ENCODE assay signal across 8 cellular contexts in genomic region chr14:50061664-50062437, GRCh38. TPM values are rescaled to one million over a fixed set of nuclear protein-coding genes. Genes with fewer than 3 reads are reported as not detected.
DNase-seq lines count a peak whose midpoint lies in the region; ATAC-seq and TF ChIP-seq lines count a peak whose summit lies in the region.

No MANE protein-coding gene starts in this region.

- no peak for TF ChIP-seq POLR2A in uterus (IDR thresholded peaks at IDR 0.05)

- in situ Hi-C loops in GM13976 (cut with MboI; ENCODE audit: low sequenced_read_pairs, unreplicated experiment) = no loop called here

- DNase-seq in GM13976 (ENCODE audit: low spot score) (peak; percentile 76), colonic mucosa (peak; percentile 77), uterus (peak in 1 of 2 donors; percentile 32), NCI-H1092 (lab: John Stamatoyannopoulos, UW) (no peak)

- H3K4me1 ChIP-seq in colonic mucosa = peaks cover 29% of the 10 kb centered on the region
- H3K4me1 ChIP-seq in mucosa of rectum (ENCODE audit: control insufficient read depth in 2 of 2, insufficient read depth in 2 of 2, low read length in 2 of 2) = peaks cover 47 to 57% of the 10 kb centered on the region in 2 donors
- H3K4me1 ChIP-seq in uterus = peaks cover 0 to 12% of the 10 kb centered on the region in 2 donors

- peak; percentile 39 for ATAC-seq in GM21786 (IDR thresholded peaks at IDR 0.05; ENCODE audit: unreplicated experiment)

- no peak for TF ChIP-seq CTCF in GM13976 (IDR thresholded peaks at IDR 0.05; ENCODE audit: borderline replicate concordance, control extremely low read depth, extremely low read depth, insufficient read depth, missing control alignments)
- no peak for TF ChIP-seq CTCF in VCaP (conservative IDR thresholded peaks at IDR 0.05)
- TF ChIP-seq CTCF in colonic mucosa (IDR thresholded peaks at IDR 0.05) = no peak
- TF ChIP-seq CTCF in uterus (IDR thresholded peaks at IDR 0.05) = no peak

- intact Hi-C loops in colonic mucosa (cut with DNase I) (no loop called here), uterus (cut with DNase I; ENCODE audit: low total_unique reads) (no loop called here)

- H3K27me3 ChIP-seq in colonic mucosa (no peaks in the 10 kb centered on the region), mucosa of rectum (ENCODE audit: control insufficient read depth in 2 of 2, insufficient read depth in 2 of 2, low read length in 2 of 2) (no peaks in the 10 kb centered on the region), uterus (no peaks in the 10 kb centered on the region)

- H3K27ac ChIP-seq in KOPT-K1 (ENCODE audit: low read depth, low read length, poor library complexity, severe bottlenecking) = peak overlapping the region; percentile 87
- 0 out of 2 replicates have a peak overlapping the region, but pooled peaks have one; percentile 11 for H3K27ac ChIP-seq in VCaP
- peak overlapping the region; percentile 76 for H3K27ac ChIP-seq in colonic mucosa
- H3K27ac ChIP-seq in mucosa of rectum (ENCODE audit: low read depth in 2 of 2, low read length in 2 of 2) = peak overlapping the region; percentile 83 to 89
- H3K27ac ChIP-seq in uterus = peak overlapping the region; percentile 82 to 83

- H3K9me3 ChIP-seq in KOPT-K1 (ENCODE audit: insufficient read depth, low read length, poor library complexity, severe bottlenecking) (no peaks in the 10 kb centered on the region), colonic mucosa (no peaks in the 10 kb centered on the region), mucosa of rectum (ENCODE audit: control insufficient read depth in 2 of 2, low read length in 2 of 2) (no peaks in the 10 kb centered on the region), uterus (no peaks in the 10 kb centered on the region)

- H3K9ac ChIP-seq in colonic mucosa (ENCODE audit: low read depth in 2 of 2, low read length in 2 of 2) (peak overlapping the region; percentile 0 to 64), mucosa of rectum (ENCODE audit: low read depth in 1 of 2, low read length in 2 of 2) (peak overlapping the region; percentile 48 to 72)

- H3K36me3 ChIP-seq in KOPT-K1 (ENCODE audit: insufficient read depth, low read length) (no peaks in the 10 kb centered on the region), colonic mucosa (no peaks in the 10 kb centered on the region), mucosa of rectum (ENCODE audit: control insufficient read depth in 2 of 2, insufficient read depth in 2 of 2, low read length in 2 of 2) (no peaks in the 10 kb centered on the region), uterus (no peaks in the 10 kb centered on the region)

- H3K4me3 ChIP-seq in colonic mucosa = no peak overlapping the region
- no peak overlapping the region for H3K4me3 ChIP-seq in mucosa of rectum (ENCODE audit: low read length in 2 of 2)
- no peak overlapping the region for H3K4me3 ChIP-seq in uterus

RNA-seq across cellular contexts. Expression of gene VCPKMT, which starts 54.5 kb away (rescaled TPM):
- total RNA-seq in colonic mucosa (1 to 10 TPM; 4.6 to 6.7 TPM), uterus (10 to 100 TPM in 2 of 4 donors, 1 to 10 TPM in 1, under 1 TPM in 1; 0.51 to 14.7 (median 10.9) TPM)

Comparison
In these comparisons a context has a peak if more than half of its experiments do, and no peak if none do; other contexts are left out.
1. H3K27ac ChIP-seq: peak in every context shown above with its lines; median percentile 87 in KOPT-K1; 86 in mucosa of rectum; 82 in uterus; 76 in colonic mucosa; 11 in VCaP.